In the genomic region with DNA sequence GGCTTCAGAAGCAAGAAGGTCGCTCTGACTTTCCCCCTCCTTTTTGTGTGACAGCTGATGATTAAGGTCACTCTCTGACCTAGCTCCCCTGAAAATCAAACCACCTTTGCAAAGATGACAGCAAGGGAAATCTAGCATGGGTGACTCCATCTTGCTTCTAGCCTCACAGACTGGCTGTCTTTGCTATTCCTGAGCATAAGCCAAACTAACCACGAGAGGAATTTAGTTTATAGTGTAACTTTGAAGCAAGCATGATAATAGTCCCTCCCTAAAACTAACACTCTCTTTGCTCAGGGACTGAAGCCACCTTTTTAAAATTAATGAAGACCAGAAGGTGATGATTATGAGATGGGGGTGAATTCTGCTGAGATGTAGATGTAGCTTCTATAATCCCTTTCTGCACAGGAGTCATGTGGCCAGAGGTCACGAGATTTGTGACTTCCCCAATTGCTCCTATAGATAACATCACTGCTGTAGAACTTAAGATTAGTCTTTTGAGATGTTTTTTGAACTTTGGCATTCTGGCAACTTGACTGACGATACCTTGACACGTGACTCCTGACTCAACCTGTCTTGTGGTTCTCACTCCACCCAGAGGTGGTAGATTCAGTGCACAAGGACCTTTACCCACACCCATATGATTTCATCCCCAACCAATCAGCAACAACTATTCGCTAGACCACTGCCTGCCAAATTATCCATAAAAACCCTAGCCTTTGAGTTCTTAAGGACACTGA, we compare ENCODE assay signal across 17 cellular contexts. TPM values are rescaled to one million over a fixed set of nuclear protein-coding genes. Genes with fewer than 3 reads are reported as not detected.
"Had no signal": no experiment of that assay in that cellular context is flagged by ENCODE, and none has a peak within 500 bp of the region (broad histone marks: within the 10 kb centered on the region; RNA-seq: fewer than 3 reads in every experiment).

No MANE protein-coding gene starts in this region.

- DNase-seq: activated CD4-positive, alpha-beta T cell treated with anti-CD3 and anti-CD28 coated beads, Interleukin-2, amount 10 ng/mL, durations not matched to agents 24 days and 14 days; activated CD8-positive, alpha-beta memory T cell treated with anti-CD3 and anti-CD28 coated beads for 24 hours; activated naive CD4-positive, alpha-beta T cell; colonic mucosa; hypothalamus; kidney; left ventricle myocardium inferior; natural killer cell; occipital lobe; stimulated activated CD4-positive, alpha-beta T cell treated with anti-CD3 and anti-CD28 coated beads, Interleukin-2, amount 100 ng/mL, for 48 hours; stimulated activated naive B cell treated with anti-CD40 and anti-IgM and Interleukin-4, amounts not matched to agents 10 μg/mL and 1 μg/mL and 100 μg/mL, for 72 hours; T-helper 2 cell had no signal

- H3K36me3 Mint-ChIP-seq: memory B cell; natural killer cell; stimulated activated naive B cell treated with anti-CD40 and anti-IgM and Interleukin-4, amounts not matched to agents 10 μg/mL and 1 μg/mL and 100 μg/mL, for 72 hours; type B pancreatic cell; WTC11 had no signal

- ATAC-seq: esophagus mucosa; natural killer cell; stimulated activated naive B cell treated with anti-CD40 and anti-IgM and Interleukin-4, amounts not matched to agents 10 μg/mL and 1 μg/mL and 100 μg/mL, for 72 hours; WTC11 had no signal

- H3K27ac Mint-ChIP-seq: activated CD4-positive, alpha-beta T cell treated with anti-CD3 and anti-CD28 coated beads, Interleukin-2, amount 10 ng/mL, durations not matched to agents 24 days and 14 days; activated T-helper 1 cell treated with anti-CD3 and anti-CD28 coated beads, Interleukin-12 subunit alpha, Interleukin-12 subunit beta, Interleukin-2, Interleukin-4 antibody, amounts not matched to agents 30 ng/mL and 10 ng/mL and 1 ng/mL, durations not matched to agents 14 hours and 24 hours and 36 hours; memory B cell; natural killer cell; stimulated activated naive B cell treated with anti-CD40 and anti-IgM and Interleukin-4, amounts not matched to agents 10 μg/mL and 1 μg/mL and 100 μg/mL, for 72 hours; type B pancreatic cell; WTC11 had no signal

- H3K4me3 Mint-ChIP-seq: activated CD4-positive, alpha-beta T cell treated with anti-CD3 and anti-CD28 coated beads, Interleukin-2, amount 10 ng/mL, durations not matched to agents 24 days and 14 days; activated T-helper 1 cell treated with anti-CD3 and anti-CD28 coated beads, Interleukin-12 subunit alpha, Interleukin-12 subunit beta, Interleukin-2, Interleukin-4 antibody, amounts not matched to agents 30 ng/mL and 10 ng/mL and 1 ng/mL, durations not matched to agents 14 hours and 24 hours and 36 hours; memory B cell; natural killer cell; stimulated activated naive B cell treated with anti-CD40 and anti-IgM and Interleukin-4, amounts not matched to agents 10 μg/mL and 1 μg/mL and 100 μg/mL, for 72 hours; type B pancreatic cell; WTC11 had no signal

- H3K4me1 Mint-ChIP-seq: activated CD4-positive, alpha-beta T cell treated with anti-CD3 and anti-CD28 coated beads, Interleukin-2, amount 10 ng/mL, durations not matched to agents 24 days and 14 days; natural killer cell; WTC11 had no signal

- H3K27me3 ChIP-seq: colonic mucosa had no signal

- H3K9me3 Mint-ChIP-seq: activated CD4-positive, alpha-beta T cell treated with anti-CD3 and anti-CD28 coated beads, Interleukin-2, amount 10 ng/mL, durations not matched to agents 24 days and 14 days; activated T-helper 1 cell treated with anti-CD3 and anti-CD28 coated beads, Interleukin-12 subunit alpha, Interleukin-12 subunit beta, Interleukin-2, Interleukin-4 antibody, amounts not matched to agents 30 ng/mL and 10 ng/mL and 1 ng/mL, durations not matched to agents 14 hours and 24 hours and 36 hours; memory B cell; natural killer cell; stimulated activated naive B cell treated with anti-CD40 and anti-IgM and Interleukin-4, amounts not matched to agents 10 μg/mL and 1 μg/mL and 100 μg/mL, for 72 hours; type B pancreatic cell; WTC11 had no signal

- H3K4me1 ChIP-seq: colonic mucosa, left ventricle myocardium inferior had no signal

- H3K27ac ChIP-seq: colonic mucosa, left ventricle myocardium inferior had no signal

- H3K4me3 ChIP-seq: colonic mucosa, left ventricle myocardium inferior had no signal

RNA-seq across cellular contexts. Expression of a gene that starts 14.9 kb away (rescaled TPM):
- total RNA-seq: activated CD4-positive, alpha-beta T cell treated with anti-CD3 and anti-CD28 coated beads, Interleukin-2, amount 10 ng/mL, durations not matched to agents 24 days and 14 days had no signal
